In the genomic region with DNA sequence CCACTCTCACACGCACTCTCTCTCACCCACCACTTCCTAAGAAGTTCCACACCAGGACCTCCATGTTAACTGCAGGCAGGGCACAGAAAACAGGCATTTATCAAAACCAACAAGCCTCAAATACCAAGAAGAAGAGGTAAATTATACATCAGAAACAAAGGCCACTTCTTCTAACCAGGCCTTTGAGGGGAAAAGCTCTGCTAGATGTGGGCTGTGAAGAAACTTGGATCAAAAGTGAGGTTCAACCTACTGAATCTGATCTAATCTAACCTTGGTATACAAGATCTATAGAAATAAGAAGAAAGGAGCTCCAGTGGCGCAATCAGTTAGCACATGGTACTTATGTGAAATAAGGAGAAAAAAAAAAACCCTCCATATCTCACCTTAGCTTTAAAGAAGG, we compare ENCODE assay signal across 22 cellular contexts.
"Had no signal": no experiment of that assay in that cellular context is flagged by ENCODE, and none has a peak within 500 bp of the region (broad histone marks: within the 10 kb centered on the region; RNA-seq: fewer than 3 reads in every experiment).

No MANE protein-coding gene starts in this region.

- H3K4me3 ChIP-seq: coronary artery, esophagus squamous epithelium, gastroesophageal sphincter, heart left ventricle, hepatocyte, left lung, lower lobe of right lung, mucosa of descending colon had no signal

- H3K9me3 Mint-ChIP-seq: dendritic cell treated with granulocyte-macrophage colony-stimulating factor and Interleukin-4, amounts not matched to agents 40 ng/mL and 50 ng/mL, for 4 days; effector memory CD8-positive, alpha-beta T cell had no signal

- H3K4me1 Mint-ChIP-seq: mesothelial cell of epicardium had no signal

- ATAC-seq: effector memory CD8-positive, alpha-beta T cell; esophagus mucosa; gastroesophageal sphincter; heart left ventricle; left cardiac atrium; left lung; left ventricle myocardium superior; lower lobe of right lung; mucosa of descending colon had no signal

- H3K27ac Mint-ChIP-seq: dendritic cell treated with granulocyte-macrophage colony-stimulating factor and Interleukin-4, amounts not matched to agents 40 ng/mL and 50 ng/mL, for 4 days; effector memory CD8-positive, alpha-beta T cell; endodermal cell; mesothelial cell of epicardium had no signal

- DNase-seq: effector CD8-positive, alpha-beta T cell; effector memory CD8-positive, alpha-beta T cell; endodermal cell; erythroblast; esophagus squamous epithelium; foreskin fibroblast; heart left ventricle; hypothalamus; immature natural killer cell; left cardiac atrium; left lung; left ventricle myocardium superior; lower lobe of right lung; mesenchymal stem cell; mucosa of descending colon had no signal

- H3K36me3 ChIP-seq: esophagus squamous epithelium, gastroesophageal sphincter, heart left ventricle, left lung, lower lobe of right lung had no signal

- H3K27ac ChIP-seq: coronary artery, epithelial cell of prostate, esophagus squamous epithelium, gastroesophageal sphincter, heart left ventricle, hepatocyte, left lung, lower lobe of right lung had no signal

- H3K4me3 Mint-ChIP-seq: dendritic cell treated with granulocyte-macrophage colony-stimulating factor and Interleukin-4, amounts not matched to agents 40 ng/mL and 50 ng/mL, for 4 days; effector memory CD8-positive, alpha-beta T cell; endodermal cell; immature natural killer cell; mesothelial cell of epicardium had no signal

- H3K27me3 Mint-ChIP-seq: dendritic cell treated with granulocyte-macrophage colony-stimulating factor and Interleukin-4, amounts not matched to agents 40 ng/mL and 50 ng/mL, for 4 days; effector memory CD8-positive, alpha-beta T cell had no signal

- H3K27me3 ChIP-seq: esophagus squamous epithelium, gastroesophageal sphincter, heart left ventricle, hepatocyte, left lung had no signal

- H3K4me1 ChIP-seq: esophagus squamous epithelium, gastroesophageal sphincter, lower lobe of right lung had no signal
